Comparison of ENCODE assay signal across 8 cellular contexts in the genomic region with DNA sequence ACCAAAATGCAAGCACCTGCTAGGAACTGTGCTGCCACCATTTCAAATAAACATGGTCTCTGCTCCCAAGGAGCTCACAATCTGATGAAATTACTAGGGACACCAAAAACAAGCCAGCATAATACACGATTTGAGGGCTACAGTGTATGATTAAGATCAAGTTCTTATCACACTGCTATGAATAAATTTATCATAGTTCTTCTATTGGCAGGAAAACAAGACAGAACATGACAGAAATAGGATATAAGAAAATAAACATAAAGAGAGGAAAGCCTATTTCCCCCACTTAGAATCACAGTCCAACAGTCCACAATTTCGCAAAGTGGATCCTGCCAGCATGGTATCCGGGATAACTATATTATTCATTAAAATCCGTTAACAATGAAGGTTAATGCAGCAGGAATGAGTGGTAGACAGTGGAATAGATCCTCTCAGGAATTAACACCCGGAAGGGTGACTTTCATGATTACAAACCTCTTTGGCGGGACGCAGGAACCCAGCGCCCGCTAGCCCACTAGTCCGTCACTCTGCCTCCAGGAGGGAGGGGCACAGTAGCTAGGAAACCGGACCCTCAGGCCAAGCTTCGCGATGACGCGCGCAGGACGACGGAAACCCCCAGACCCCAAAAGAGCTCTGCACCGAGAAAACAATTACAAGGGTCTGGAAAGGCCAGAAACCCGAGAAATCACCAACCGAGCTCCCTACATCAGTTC. TPM values are rescaled to one million over a fixed set of nuclear protein-coding genes. Genes with fewer than 3 reads are reported as not detected.
A peak's percentile ranks its signal among the peaks of the same experiment; 100 is the strongest.
DNase-seq lines count a peak whose midpoint lies in the region; ATAC-seq, FAIRE-seq and TF ChIP-seq lines count a peak whose summit lies in the region.

No MANE protein-coding gene starts in this region.

- no peaks in the 10 kb centered on the region for H3K9me3 ChIP-seq in CD4-positive, alpha-beta memory T cell (ENCODE audit: control insufficient read depth in 1 of 2, low read length in 2 of 2)

- DNase-seq in CD4-positive, alpha-beta memory T cell = no peak
- DNase-seq in GM19238 (ENCODE audit: insufficient read length, low spot score) = peak; percentile 16
- DNase-seq in RCC 7860 (ENCODE audit: low spot score) = peak; percentile 35
- no peak for DNase-seq in effector memory CD8-positive, alpha-beta T cell
- no peak for DNase-seq in mesothelial cell of epicardium (ENCODE audit: low spot score in 2 of 2, unreplicated experiment in 2 of 2)
- DNase-seq in NK-92 (lab: John Stamatoyannopoulos, UW; ENCODE audit: unreplicated experiment) = no peak

- CTCF ChIA-PET in CD4-positive, alpha-beta memory T cell (lab: Charles Lee; ENCODE audit: partially characterized antibody) = interaction anchor here (1.1 to 3.5 kb wide), 9 partner anchors 11 to 684 kb away, joined by 3 to 42 read pairs (median 7); a partner anchor contains a TSS

- H3K9me3 Mint-ChIP-seq in CD4-positive, alpha-beta memory T cell = peaks cover 0 to 1% (median 0%) of the 10 kb centered on the region in 8 donors
- no peaks in the 10 kb centered on the region for H3K9me3 Mint-ChIP-seq in effector memory CD8-positive, alpha-beta T cell
- peaks cover 18% of the 10 kb centered on the region for H3K9me3 Mint-ChIP-seq in mesothelial cell of epicardium

- intact Hi-C loops in CD4-positive, alpha-beta memory T cell (cut with micrococcal nuclease) = loop anchor here (1.0 kb wide), 5 partner anchors 46 to 1416 kb away; a partner anchor contains a TSS

- no peaks in the 10 kb centered on the region for H3K36me3 ChIP-seq in CD4-positive, alpha-beta memory T cell (ENCODE audit: insufficient read depth, low read length)
- H3K36me3 ChIP-seq in urinary bladder (ENCODE audit: insufficient read depth) = no peaks in the 10 kb centered on the region

- no peak for FAIRE-seq in RCC 7860 (lab: Jason Lieb, UNC)

- H3K36me3 Mint-ChIP-seq in CD4-positive, alpha-beta memory T cell = peaks cover 5 to 14% of the 10 kb centered on the region in 2 donors
- H3K36me3 Mint-ChIP-seq in effector memory CD8-positive, alpha-beta T cell (ENCODE audit: insufficient read depth) = peaks cover 15% of the 10 kb centered on the region
- peaks cover 25% of the 10 kb centered on the region for H3K36me3 Mint-ChIP-seq in mesothelial cell of epicardium

- peak; percentile 32 for ATAC-seq in HG03159 (IDR thresholded peaks at IDR 0.05; ENCODE audit: unreplicated experiment)
- ATAC-seq in effector memory CD8-positive, alpha-beta T cell (replicated peaks) = no peak

- peak overlapping the region; percentile 49 to 93 for H3K4me3 ChIP-seq in CD4-positive, alpha-beta memory T cell (ENCODE audit: low read length in 2 of 2)
- peak overlapping the region; percentile 82 for H3K4me3 ChIP-seq in urinary bladder (ENCODE audit: low read depth, low read length)

- under 1% methylated on average over 21 of the region's 21 CpGs for WGBS in urinary bladder

- no peaks in the 10 kb centered on the region for H3K27me3 Mint-ChIP-seq in CD4-positive, alpha-beta memory T cell
- no peaks in the 10 kb centered on the region for H3K27me3 Mint-ChIP-seq in effector memory CD8-positive, alpha-beta T cell
- no peaks in the 10 kb centered on the region for H3K27me3 Mint-ChIP-seq in mesothelial cell of epicardium (ENCODE audit: low read depth)

- TF ChIP-seq CTCF in mesothelial cell of epicardium (IDR thresholded peaks at IDR 0.05; ENCODE audit: unreplicated experiment) = no peak

- H3K27me3 ChIP-seq in CD4-positive, alpha-beta memory T cell (ENCODE audit: insufficient read depth, low read length) = no peaks in the 10 kb centered on the region

- POLR2A ChIA-PET in CD4-positive, alpha-beta memory T cell (lab: Charles Lee; ENCODE audit: partially characterized antibody) = interaction anchor here (0.7 to 3.3 kb wide), 25 partner anchors 9 to 1416 kb away, joined by 3 to 38 read pairs (median 4); a partner anchor contains a TSS

- peak overlapping the region; percentile 79 for H3K27ac ChIP-seq in CD4-positive, alpha-beta memory T cell (ENCODE audit: low read depth, low read length)
- peak overlapping the region; percentile 13 for H3K27ac ChIP-seq in urinary bladder (ENCODE audit: low read depth)

- peak overlapping the region; percentile 91 to 98 (median 97) for H3K27ac Mint-ChIP-seq in CD4-positive, alpha-beta memory T cell
- H3K27ac Mint-ChIP-seq in effector memory CD8-positive, alpha-beta T cell = peak overlapping the region; percentile 82 to 94
- H3K27ac Mint-ChIP-seq in mesothelial cell of epicardium = peak overlapping the region; percentile 98

- peak overlapping the region; percentile 92 to 98 (median 94) for H3K4me3 Mint-ChIP-seq in CD4-positive, alpha-beta memory T cell
- H3K4me3 Mint-ChIP-seq in effector memory CD8-positive, alpha-beta T cell = peak overlapping the region; percentile 87 to 92
- H3K4me3 Mint-ChIP-seq in mesothelial cell of epicardium = peak overlapping the region; percentile 96

- peaks cover 28 to 65% (median 42%) of the 10 kb centered on the region in 4 donors for H3K4me1 Mint-ChIP-seq in CD4-positive, alpha-beta memory T cell
- peaks cover 23 to 27% of the 10 kb centered on the region in 2 donors for H3K4me1 Mint-ChIP-seq in effector memory CD8-positive, alpha-beta T cell (ENCODE audit: low read depth in 2 of 2)
- peaks cover 26% of the 10 kb centered on the region for H3K4me1 Mint-ChIP-seq in mesothelial cell of epicardium

- peaks cover 36% of the 10 kb centered on the region for H3K4me1 ChIP-seq in CD4-positive, alpha-beta memory T cell (ENCODE audit: insufficient read depth, low read length)
- H3K4me1 ChIP-seq in urinary bladder (ENCODE audit: insufficient read depth) = no peaks in the 10 kb centered on the region

RNA-seq across cellular contexts. Expression of a gene that starts 0.7 kb away (rescaled TPM):
- total RNA-seq in CD4-positive, alpha-beta memory T cell = 10 to 100 TPM; 37.9 to 42.8 TPM
- 10 to 100 TPM; 12.9 to 29.2 TPM for polyA plus RNA-seq in CD4-positive, alpha-beta memory T cell
- 25.6 to 27.0 TPM (median 25.8 TPM) in 3 replicates for total RNA-seq in mesothelial cell of epicardium
- total RNA-seq in urinary bladder = 62.0 TPM
- 18.6 TPM for polyA plus RNA-seq in urinary bladder

RNA-seq across cellular contexts. Expression of a gene that starts 0.8 kb away (rescaled TPM):
- 10 to 100 TPM; 18.3 to 20.0 TPM for total RNA-seq in CD4-positive, alpha-beta memory T cell
- 1 to 10 TPM; 1.9 to 4.0 TPM for polyA plus RNA-seq in CD4-positive, alpha-beta memory T cell
- 12.2 to 12.9 TPM (median 12.7 TPM) in 3 replicates for total RNA-seq in mesothelial cell of epicardium
- total RNA-seq in urinary bladder = 19.1 TPM
- polyA plus RNA-seq in urinary bladder = 6.9 TPM

RNA-seq across cellular contexts. Expression of a gene that starts 46.1 kb away (rescaled TPM):
- 10 to 100 TPM; 37.5 to 38.3 TPM for total RNA-seq in CD4-positive, alpha-beta memory T cell
- polyA plus RNA-seq in CD4-positive, alpha-beta memory T cell = 10 to 100 TPM in 1 of 2 donors, 1 to 10 TPM in 1; 1.6 to 13.4 TPM
- total RNA-seq in mesothelial cell of epicardium (36.4 to 38.4 TPM (median 38.3 TPM) in 3 replicates), urinary bladder (25.6 TPM)
- polyA plus RNA-seq in urinary bladder = 7.9 TPM

Comparison
In these comparisons a context has a peak if more than half of its experiments do, and no peak if none do; other contexts are left out.
1. DNase-seq: peak in GM19238 (single experiment) and RCC 7860 (single experiment); none in CD4-positive, alpha-beta memory T cell (0 of 5), effector memory CD8-positive, alpha-beta T cell (0 of 3), mesothelial cell of epicardium (0 of 2) and NK-92 (single experiment).
2. Peak in every context shown above with its lines, with median percentiles within 50 percentile points of each other: H3K27ac Mint-ChIP-seq and H3K4me3 Mint-ChIP-seq.